Comparison of ENCODE assay signal across 8 cellular contexts in the genomic region with DNA sequence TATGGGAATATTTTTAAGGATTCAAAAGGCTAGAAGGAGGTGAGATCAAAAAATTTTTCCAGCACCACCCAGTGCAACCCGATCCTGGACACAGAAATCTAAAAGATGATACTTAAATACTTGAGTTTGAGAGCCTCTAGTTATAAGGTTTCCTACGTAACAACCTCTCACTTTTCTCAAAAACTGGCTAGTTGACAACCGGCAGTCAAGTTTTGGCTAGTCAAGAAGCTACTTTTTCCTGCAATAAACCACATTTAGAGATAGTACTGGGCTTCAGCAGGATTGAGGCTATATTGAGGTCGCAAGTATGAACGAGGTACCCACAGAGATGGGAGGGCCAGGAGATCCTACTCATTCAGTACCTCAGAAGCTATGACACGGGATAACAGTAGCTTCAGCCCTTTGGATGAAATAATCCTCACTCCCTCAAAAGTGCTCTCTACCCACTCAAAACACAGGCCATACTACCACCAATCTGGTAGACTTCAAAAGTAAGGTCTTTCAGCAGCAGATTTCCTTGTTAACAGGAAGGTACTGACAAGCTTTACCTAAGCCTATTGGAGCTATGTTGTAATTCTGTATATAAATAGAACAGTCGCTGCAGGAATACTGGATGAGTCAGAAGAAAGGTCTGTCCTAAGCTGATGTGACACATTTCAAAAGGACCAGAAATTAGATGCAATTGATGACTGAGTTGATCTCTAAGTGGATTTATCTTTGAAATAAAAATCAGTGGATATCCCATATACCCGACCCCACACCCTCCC. TPM values are rescaled to one million over a fixed set of nuclear protein-coding genes. Genes with fewer than 3 reads are reported as not detected.
DNase-seq lines count a peak whose midpoint lies in the region; ATAC-seq, FAIRE-seq and TF ChIP-seq lines count a peak whose summit lies in the region.

No MANE protein-coding gene starts in this region.

- no TSS peak for BruUV-seq in OCI-LY7 (replicated peaks; lab: Mats Ljungman, UMichigan)

- H3K9me2 ChIP-seq in OCI-LY7 (ENCODE audit: insufficient read depth, low read length) = no peaks in the 10 kb centered on the region

- H3K4me3 ChIP-seq in heart right ventricle (peak overlapping the region in 5 of 10 donors; percentile 69 to 91 (median 74)), right atrium auricular region (no peak overlapping the region), adipocyte (ENCODE audit: low read length) (peak overlapping the region; percentile 12), OCI-LY7 (ENCODE audit: low read depth, low read length, poor library complexity, severe bottlenecking) (no peak overlapping the region)

- CTCF ChIA-PET in OCI-LY7 (lab: Charles Lee; ENCODE audit: unreplicated experiment) = no interaction called here

- no peak overlapping the region for H2AFZ ChIP-seq in OCI-LY7 (ENCODE audit: low read length)

- no peak overlapping the region for H3K9ac ChIP-seq in adipocyte (ENCODE audit: low read length)

- no peaks in the 10 kb centered on the region for H3K79me2 ChIP-seq in OCI-LY7 (ENCODE audit: insufficient read depth, low read depth, low read length)

- ATAC-seq in heart right ventricle = peak in 5 of 8 donors; percentile 57 to 70 (median 67)
- ATAC-seq in HG02852 (IDR thresholded peaks at IDR 0.05; ENCODE audit: unreplicated experiment) = no peak

- DNase-seq in heart right ventricle (no peak), right atrium auricular region (ENCODE audit: low spot score) (no peak), adipocyte (ENCODE audit: low read depth) (peak; percentile 74), urothelium cell line (ENCODE audit: low spot score) (peak; percentile 39), NCI-H446 (lab: John Stamatoyannopoulos, UW) (no peak), OCI-LY7 (ENCODE audit: low spot score) (no peak)

- WGBS in heart right ventricle, 2 donors = 55 to 60% methylated on average over 8 of the region's 8 CpGs

- H3K27me3 ChIP-seq in heart right ventricle (peaks cover 0 to 36% (median 0%) of the 10 kb centered on the region in 7 donors), right atrium auricular region (no peaks in the 10 kb centered on the region), adipocyte (replicated peaks; ENCODE audit: control insufficient read depth, insufficient read depth, low read length) (no peaks in the 10 kb centered on the region)

- FAIRE-seq in islet of Langerhans (lab: Jason Lieb, UNC) (peak; percentile 93), urothelium cell line (lab: Jason Lieb, UNC) (no peak)

- POLR2A ChIA-PET in OCI-LY7 (lab: Charles Lee) = no interaction called here

- H3K36me3 ChIP-seq in heart right ventricle (no peaks in the 10 kb centered on the region), right atrium auricular region (no peaks in the 10 kb centered on the region), adipocyte (ENCODE audit: control insufficient read depth, insufficient read depth, low read length, severe bottlenecking) (no peaks in the 10 kb centered on the region), OCI-LY7 (ENCODE audit: insufficient read depth, low read length) (no peaks in the 10 kb centered on the region)

- intact Hi-C loops in heart right ventricle (cut with DNase I) = loop anchor here in 6 of 10 donors (2.0 to 10.0 kb wide), 6 partner anchors 185 to 525 kb away; a partner anchor contains a TSS
- intact Hi-C loops in OCI-LY7 (cut with micrococcal nuclease; ENCODE audit: unreplicated experiment) = no loop called here

- H3K9me3 ChIP-seq in heart right ventricle = no peaks in the 10 kb centered on the region
- H3K9me3 ChIP-seq in right atrium auricular region = no peaks in the 10 kb centered on the region
- no peaks in the 10 kb centered on the region for H3K9me3 ChIP-seq in adipocyte (ENCODE audit: control insufficient read depth, low read length)
- H3K9me3 ChIP-seq in OCI-LY7 (ENCODE audit: low read length) = no peaks in the 10 kb centered on the region

- H3K4me2 ChIP-seq in OCI-LY7 (ENCODE audit: low read length) = no peak overlapping the region

- no peaks in the 10 kb centered on the region for H4K20me1 ChIP-seq in OCI-LY7 (ENCODE audit: insufficient read depth, low read length)

- peaks cover 5 to 53% (median 19%) of the 10 kb centered on the region in 9 donors for H3K4me1 ChIP-seq in heart right ventricle
- peaks cover 0 to 28% of the 10 kb centered on the region in 2 donors for H3K4me1 ChIP-seq in right atrium auricular region
- peaks cover 39% of the 10 kb centered on the region for H3K4me1 ChIP-seq in adipocyte (ENCODE audit: control insufficient read depth, insufficient read depth, low read length)
- H3K4me1 ChIP-seq in OCI-LY7 (ENCODE audit: insufficient read depth, low read length, poor library complexity, severe bottlenecking) = no peaks in the 10 kb centered on the region

- peak overlapping the region in 7 of 10 donors; percentile 20 to 84 (median 80) for H3K27ac ChIP-seq in heart right ventricle
- peak overlapping the region in 1 of 2 donors; percentile 21 for H3K27ac ChIP-seq in right atrium auricular region
- H3K27ac ChIP-seq in OCI-LY7 (ENCODE audit: low read depth, low read length, poor library complexity, severe bottlenecking) = no peak overlapping the region

- no peak for TF ChIP-seq CTCF in heart right ventricle (IDR thresholded peaks at IDR 0.05)
- TF ChIP-seq CTCF in right atrium auricular region (IDR thresholded peaks at IDR 0.05) = no peak
- no peak for TF ChIP-seq CTCF in OCI-LY7 (conservative IDR thresholded peaks at IDR 0.05; ENCODE audit: low read length)

RNA-seq across cellular contexts. Expression of a gene that starts 1.5 kb away (rescaled TPM):
- total RNA-seq in heart right ventricle = 1 to 10 TPM in 9 of 10 donors, under 1 TPM in 1; 0.85 to 6.7 (median 4.4) TPM
- polyA plus RNA-seq in heart right ventricle = 1 to 10 TPM in 1 of 2 donors, under 1 TPM in 1; 0.88 to 3.2 TPM
- total RNA-seq in right atrium auricular region = 1 to 10 TPM; 1.8 to 5.7 TPM
- total RNA-seq in OCI-LY7 (2014; rRNA removed; shearing (Covaris generic)) = not detected in 2 replicates
- not detected in 2 replicates for total RNA-seq in OCI-LY7 (2022)

Comparison
In these comparisons a context has a peak if more than half of its experiments do, and no peak if none do; other contexts are left out.
1. DNase-seq: peak in adipocyte (single experiment) and urothelium cell line (single experiment); none in heart right ventricle (0 of 2), right atrium auricular region (single experiment), NCI-H446 (0 of 2) and OCI-LY7 (single experiment).